In genomic region chr22:20116376-20116950, GRCh38 we compare ENCODE assay signal across 8 cellular contexts. TPM values are rescaled to one million over a fixed set of nuclear protein-coding genes. Genes with fewer than 3 reads are reported as not detected.
DNase-seq lines count a peak whose midpoint lies in the region; ATAC-seq and TF ChIP-seq lines count a peak whose summit lies in the region.

No MANE protein-coding gene starts in this region.

- H3K36me3 Mint-ChIP-seq in HFFc6 (ENCODE audit: low read depth) = peaks cover 19% of the 10 kb centered on the region
- H3K36me3 Mint-ChIP-seq in activated T-helper 17 cell treated with anti-CD3 and anti-CD28 coated beads, Interleukin-2, amount 50 U/mL, for 72 hours (ENCODE audit: low read depth) = peaks cover 80% of the 10 kb centered on the region

- no peaks in the 10 kb centered on the region for H3K9me3 ChIP-seq in hepatocyte (ENCODE audit: low read depth)
- no peaks in the 10 kb centered on the region for H3K9me3 ChIP-seq in spleen

- H3K27ac Mint-ChIP-seq in HFFc6 = peak overlapping the region; percentile 81
- peak overlapping the region; percentile 90 for H3K27ac Mint-ChIP-seq in activated T-helper 17 cell treated with anti-CD3 and anti-CD28 coated beads, Interleukin-2, amount 50 U/mL, for 72 hours

- H3K4me1 ChIP-seq in hepatocyte (ENCODE audit: insufficient read depth) (peaks cover 16% of the 10 kb centered on the region), spleen (peaks cover 29 to 93% (median 82%) of the 10 kb centered on the region in 6 donors)

- peaks cover 7% of the 10 kb centered on the region for H3K27me3 Mint-ChIP-seq in HFFc6 (ENCODE audit: insufficient read depth)
- H3K27me3 Mint-ChIP-seq in activated T-helper 17 cell treated with anti-CD3 and anti-CD28 coated beads, Interleukin-2, amount 50 U/mL, for 72 hours = no peaks in the 10 kb centered on the region

- no peaks in the 10 kb centered on the region for H4K20me1 ChIP-seq in hepatocyte (ENCODE audit: insufficient read depth, poor library complexity, severe bottlenecking)

- H3K36me3 ChIP-seq in hepatocyte (replicated peaks; ENCODE audit: insufficient read depth, low read depth) (no peaks in the 10 kb centered on the region), spleen (peaks cover 0 to 73% (median 65%) of the 10 kb centered on the region in 6 donors)

- H3K27me3 ChIP-seq in hepatocyte = no peaks in the 10 kb centered on the region
- H3K27me3 ChIP-seq in spleen (replicated peaks in 1 of 7) = no peaks in the 10 kb centered on the region

- no peak for TF ChIP-seq CTCF in HFFc6 (IDR thresholded peaks at IDR 0.05)
- no peak for TF ChIP-seq CTCF in hepatocyte (IDR thresholded peaks at IDR 0.05; ENCODE audit: poor library complexity)
- TF ChIP-seq CTCF in spleen (IDR thresholded peaks at IDR 0.05 in 8 of 11, conservative IDR thresholded peaks at IDR 0.05 in 3 of 11) = no peak

- DNase-seq in HFFc6 (no peak), hepatocyte (ENCODE audit: low spot score) (peak; percentile 31), spleen (peak; percentile 89), mucosa of gallbladder (ENCODE audit: low spot score) (no peak)

- H3K9me3 Mint-ChIP-seq in HFFc6 = no peaks in the 10 kb centered on the region
- no peaks in the 10 kb centered on the region for H3K9me3 Mint-ChIP-seq in activated T-helper 17 cell treated with anti-CD3 and anti-CD28 coated beads, Interleukin-2, amount 50 U/mL, for 72 hours

- intact Hi-C loops in spleen (cut with DNase I; ENCODE audit: low total_unique reads) = no loop called here

- no peak for ATAC-seq in activated T-helper 17 cell treated with anti-CD3 and anti-CD28 coated beads, Interleukin-2, amount 50 U/mL, for 72 hours (replicated peaks)
- ATAC-seq in GM21367 (IDR thresholded peaks at IDR 0.05; ENCODE audit: unreplicated experiment) (no peak), GM18909 (IDR thresholded peaks at IDR 0.05; ENCODE audit: poor library complexity, unreplicated experiment) (no peak), GM18870 (IDR thresholded peaks at IDR 0.05; ENCODE audit: unreplicated experiment) (no peak)

- H3K4me2 ChIP-seq in hepatocyte = peak overlapping the region; percentile 96

- peak overlapping the region; percentile 62 for H2AFZ ChIP-seq in hepatocyte

- H3K4me3 ChIP-seq in hepatocyte (peak overlapping the region; percentile 67), spleen (peak overlapping the region; percentile 80 to 93 (median 86))

- peak overlapping the region; percentile 81 for H3K27ac ChIP-seq in hepatocyte
- H3K27ac ChIP-seq in spleen = peak overlapping the region; percentile 85 to 93 (median 91)

- no peak for TF ChIP-seq POLR2A in spleen (IDR thresholded peaks at IDR 0.05)

- WGBS in hepatocyte (ENCODE audit: low lambda C conversion rate, missing lambda C conversion rate) = 27% methylated on average over 20 of the region's 27 CpGs
- WGBS in spleen, 5 donors = 5 to 15% (median 8%) methylated on average over 19 to 27 of the region's 27 CpGs

- H3K4me1 Mint-ChIP-seq in HFFc6 (ENCODE audit: low read depth) = peaks cover 17% of the 10 kb centered on the region
- H3K4me1 Mint-ChIP-seq in activated T-helper 17 cell treated with anti-CD3 and anti-CD28 coated beads, Interleukin-2, amount 50 U/mL, for 72 hours = peaks cover 14% of the 10 kb centered on the region

- peak overlapping the region; percentile 88 for H3K4me3 Mint-ChIP-seq in HFFc6
- H3K4me3 Mint-ChIP-seq in activated T-helper 17 cell treated with anti-CD3 and anti-CD28 coated beads, Interleukin-2, amount 50 U/mL, for 72 hours = peak overlapping the region; percentile 86

- peaks cover 60% of the 10 kb centered on the region for H3K79me2 ChIP-seq in hepatocyte

- no peaks in the 10 kb centered on the region for H3K9me2 ChIP-seq in hepatocyte (replicated peaks; ENCODE audit: insufficient read depth)

RNA-seq across cellular contexts. Expression of gene RANBP1, which starts 0.6 kb away (rescaled TPM):
- total RNA-seq in HFFc6 (2021; fragmentation: NEBNext Ultra II Directional; extraction: Animal tissue kit (Norgen Biotek cat#: 25700)) = 100 to 1,000 TPM; 177 to 231 (median 226) TPM
- total RNA-seq in activated T-helper 17 cell treated with anti-CD3 and anti-CD28 coated beads, Interleukin-2, amount 50 U/mL, for 72 hours = 100 to 1,000 TPM; 187 to 421 TPM
- total RNA-seq in hepatocyte (223 and 227 TPM in 2 replicates), spleen (100 to 1,000 TPM in 3 of 7 donors, 10 to 100 TPM in 4; 56.7 to 111 (median 88.5) TPM), mucosa of gallbladder (62.6 TPM)
- polyA plus RNA-seq in hepatocyte (189 and 192 TPM in 2 replicates), spleen (100 to 1,000 TPM in 2 of 3 donors, 10 to 100 TPM in 1; 52.6 to 106 (median 101) TPM)

RNA-seq across cellular contexts. Expression of gene TRMT2A, which starts 0.6 kb away (rescaled TPM):
- 10 to 100 TPM; 31.1 to 44.9 (median 38.5) TPM for total RNA-seq in HFFc6 (2021; fragmentation: NEBNext Ultra II Directional; extraction: Animal tissue kit (Norgen Biotek cat#: 25700))
- 100 to 1,000 TPM in 1 of 2 donors, 10 to 100 TPM in 1; 71.7 to 110 TPM for total RNA-seq in activated T-helper 17 cell treated with anti-CD3 and anti-CD28 coated beads, Interleukin-2, amount 50 U/mL, for 72 hours
- total RNA-seq in hepatocyte (34.4 and 50.2 TPM in 2 replicates), spleen (10 to 100 TPM; 70.4 to 89.8 (median 79.3) TPM), mucosa of gallbladder (67.1 TPM)
- polyA plus RNA-seq in hepatocyte (65.1 and 78.7 TPM in 2 replicates), spleen (100 to 1,000 TPM in 2 of 3 donors, 10 to 100 TPM in 1; 75.1 to 142 (median 132) TPM)

RNA-seq across cellular contexts. Expression of gene ZDHHC8, which starts 15.1 kb away (rescaled TPM):
- 100 to 1,000 TPM in 3 of 6 experiments, 10 to 100 TPM in 3; 91.8 to 119 (median 99.1) TPM for total RNA-seq in HFFc6 (2021; fragmentation: NEBNext Ultra II Directional; extraction: Animal tissue kit (Norgen Biotek cat#: 25700))
- total RNA-seq in activated T-helper 17 cell treated with anti-CD3 and anti-CD28 coated beads, Interleukin-2, amount 50 U/mL, for 72 hours = 10 to 100 TPM; 23.4 to 59.7 TPM
- total RNA-seq in hepatocyte (4.5 and 9.6 TPM in 2 replicates), spleen (10 to 100 TPM; 24.3 to 71.5 (median 57.5) TPM), mucosa of gallbladder (64.8 TPM)
- polyA plus RNA-seq in hepatocyte (65.1 and 72.7 TPM in 2 replicates), spleen (10 to 100 TPM; 12.7 to 37.8 (median 21.4) TPM)

RNA-seq across cellular contexts. Expression of gene CCDC188, which starts 34.4 kb away (rescaled TPM):
- total RNA-seq in HFFc6 (2021; fragmentation: NEBNext Ultra II Directional; extraction: Animal tissue kit (Norgen Biotek cat#: 25700)) = 1 to 10 TPM in 4 of 6 experiments, under 1 TPM in 1, not detected in 1; 0.54 to 3.9 (median 2.8) TPM
- total RNA-seq in activated T-helper 17 cell treated with anti-CD3 and anti-CD28 coated beads, Interleukin-2, amount 50 U/mL, for 72 hours = under 1 TPM; 0.32 to 0.77 TPM
- total RNA-seq in hepatocyte = not detected in 2 replicates
- polyA plus RNA-seq in hepatocyte = not detected in 2 replicates
- total RNA-seq in spleen = 1 to 10 TPM in 4 of 7 donors, under 1 TPM in 2, not detected in 1; 0.69 to 7.6 (median 1.8) TPM
- polyA plus RNA-seq in spleen = 1 to 10 TPM in 2 of 3 donors, under 1 TPM in 1; 0.29 to 6.1 (median 1.7) TPM
- total RNA-seq in mucosa of gallbladder = 0.83 TPM

RNA-seq across cellular contexts. Expression of gene DGCR8, which starts 36.4 kb away (rescaled TPM):
- total RNA-seq in HFFc6 (2021; fragmentation: NEBNext Ultra II Directional; extraction: Animal tissue kit (Norgen Biotek cat#: 25700)) = 10 to 100 TPM; 19.8 to 24.5 (median 22.0) TPM
- total RNA-seq in activated T-helper 17 cell treated with anti-CD3 and anti-CD28 coated beads, Interleukin-2, amount 50 U/mL, for 72 hours = 10 to 100 TPM; 42.8 to 43.2 TPM
- total RNA-seq in hepatocyte (18.3 and 22.0 TPM in 2 replicates), spleen (10 to 100 TPM; 25.1 to 62.7 (median 36.1) TPM), mucosa of gallbladder (38.2 TPM)
- polyA plus RNA-seq in hepatocyte (10.8 and 12.2 TPM in 2 replicates), spleen (10 to 100 TPM in 2 of 3 donors, 1 to 10 TPM in 1; 7.8 to 17.1 (median 14.3) TPM)

Comparison
In these comparisons a context has a peak if more than half of its experiments do, and no peak if none do; other contexts are left out.
1. DNase-seq: peak in hepatocyte (single experiment) and spleen (single experiment); none in HFFc6 (single experiment) and mucosa of gallbladder (single experiment).